37 cellular contexts compared by ENCODE assay signal in genomic region chrX:86210772-86211171, GRCh38.
"Had no signal": no experiment of that assay in that cellular context is flagged by ENCODE, and none has a peak within 500 bp of the region (broad histone marks: within the 10 kb centered on the region; RNA-seq: fewer than 3 reads in every experiment).

No MANE protein-coding gene starts in this region.

- H3K9me3 ChIP-seq: adrenal gland had no signal

- H3K27ac ChIP-seq: adrenal gland, cardiac muscle cell, VCaP had no signal

- FAIRE-seq: bronchial epithelial cell, TTC549 had no signal

- H3K36me3 Mint-ChIP-seq: activated CD4-positive, alpha-beta memory T cell treated with anti-CD3 and anti-CD28 coated beads for 36 hours; activated naive CD4-positive, alpha-beta T cell treated with anti-CD3 and anti-CD28 coated beads, Interleukin-2, amount 50 U/mL, for 72 hours; activated naive CD8-positive, alpha-beta T cell treated with anti-CD3 and anti-CD28 coated beads for 36 hours; brain had no signal

- DNase-seq: activated B cell treated with CpG ODN at 0.5 μM for 24 hours; activated CD4-positive, alpha-beta memory T cell treated with anti-CD3 and anti-CD28 coated beads for 36 hours; activated CD4-positive, alpha-beta T cell treated with anti-CD3 and anti-CD28 coated beads for 4 hours; activated CD4-positive, alpha-beta T cell treated with anti-CD3 and anti-CD28 coated beads, Interleukin-2, amount 10 ng/mL, durations not matched to agents 24 days and 14 days; activated CD4-positive, alpha-beta T cell treated with anti-CD3 and anti-CD28 coated beads, Interleukin-2, amount 50 U/mL, for 1 hour; activated CD4-positive, alpha-beta T cell treated with anti-CD3 and anti-CD28 coated beads, Interleukin-2, amount 50 U/mL, for 4 hours; activated CD4-positive, CD25-positive, alpha-beta regulatory T cell treated with anti-CD3 and anti-CD28 coated beads, Interleukin-2, amount 50 U/mL, for 72 hours; activated CD8-positive, alpha-beta memory T cell treated with anti-CD3 and anti-CD28 coated beads, Interleukin-2, amount 50 U/mL, for 4 hours; activated CD8-positive, alpha-beta T cell treated with anti-CD3 and anti-CD28 coated beads for 36 hours; activated effector memory CD4-positive, alpha-beta T cell treated with anti-CD3 and anti-CD28 coated beads, Interleukin-2, amount 50 U/mL, for 16 hours; activated gamma-delta T cell treated with Interleukin-2 at 50 U/mL for 16 hours; activated naive CD4-positive, alpha-beta T cell; activated naive CD4-positive, alpha-beta T cell treated with anti-CD3 and anti-CD28 coated beads for 36 hours; activated naive CD4-positive, alpha-beta T cell treated with anti-CD3 and anti-CD28 coated beads, Interleukin-2, amount 50 U/mL, for 16 hours; activated naive CD8-positive, alpha-beta T cell treated with anti-CD3 and anti-CD28 coated beads for 36 hours; activated T-cell treated with anti-CD3 and anti-CD28 coated beads for 4 hours; activated T-cell treated with anti-CD3 and anti-CD28 coated beads, Interleukin-2, amount 50 U/mL, for 1 hour; activated T-cell treated with anti-CD3 and anti-CD28 coated beads, Interleukin-2, amount 50 U/mL, for 4 hours; activated T-cell treated with anti-CD3 and anti-CD28 coated beads, Interleukin-2, amount 50 U/mL, for 72 hours; adrenal gland; amniotic stem cell; aorta; caudate nucleus; cerebellar nuclear complex; T-helper 2 cell; T-helper 9 cell had no signal

- H3K27ac Mint-ChIP-seq: activated B cell treated with CpG ODN at 0.5 μM for 24 hours; activated CD4-positive, alpha-beta memory T cell treated with anti-CD3 and anti-CD28 coated beads for 36 hours; activated CD4-positive, alpha-beta T cell treated with anti-CD3 and anti-CD28 coated beads, Interleukin-2, amount 10 ng/mL, durations not matched to agents 24 days and 14 days; activated CD8-positive, alpha-beta T cell treated with anti-CD3 and anti-CD28 coated beads for 36 hours; activated naive CD4-positive, alpha-beta T cell treated with anti-CD3 and anti-CD28 coated beads for 36 hours; activated naive CD4-positive, alpha-beta T cell treated with anti-CD3 and anti-CD28 coated beads, Interleukin-2, amount 50 U/mL, for 72 hours; activated naive CD8-positive, alpha-beta T cell treated with anti-CD3 and anti-CD28 coated beads for 36 hours; activated T-cell treated with anti-CD3 and anti-CD28 coated beads, Interleukin-2, amount 50 U/mL, for 72 hours; activated T-helper 1 cell treated with anti-CD3 and anti-CD28 coated beads, Interleukin-12 subunit alpha, Interleukin-12 subunit beta, Interleukin-2, Interleukin-4 antibody, amounts not matched to agents 30 ng/mL and 10 ng/mL and 1 ng/mL, durations not matched to agents 14 hours and 24 hours and 36 hours; activated T-helper 17 cell treated with anti-CD3 and anti-CD28 coated beads, Interleukin-2, amount 50 U/mL, for 72 hours; brain; T-helper 1 cell treated with Interleukin-12 subunit alpha and Interleukin-12 subunit beta and Interleukin-4 antibody, amounts not matched to agents 30 μg/mL and 1 μg/mL, for 36 hours; T-helper 2 cell treated with Interferon-gamma antibody and Interleukin-4, amounts not matched to agents 5 μg/mL and 100 μg/mL, for 36 hours had no signal

- H3K9me3 Mint-ChIP-seq: activated B cell treated with CpG ODN at 0.5 μM for 24 hours; activated CD4-positive, alpha-beta memory T cell treated with anti-CD3 and anti-CD28 coated beads for 36 hours; activated CD4-positive, alpha-beta T cell treated with anti-CD3 and anti-CD28 coated beads, Interleukin-2, amount 10 ng/mL, durations not matched to agents 24 days and 14 days; activated CD8-positive, alpha-beta T cell treated with anti-CD3 and anti-CD28 coated beads for 36 hours; activated naive CD4-positive, alpha-beta T cell treated with anti-CD3 and anti-CD28 coated beads for 36 hours; activated naive CD4-positive, alpha-beta T cell treated with anti-CD3 and anti-CD28 coated beads, Interleukin-2, amount 50 U/mL, for 72 hours; activated naive CD8-positive, alpha-beta T cell treated with anti-CD3 and anti-CD28 coated beads for 36 hours; activated T-cell treated with anti-CD3 and anti-CD28 coated beads, Interleukin-2, amount 50 U/mL, for 4 hours; activated T-helper 1 cell treated with anti-CD3 and anti-CD28 coated beads, Interleukin-12 subunit alpha, Interleukin-12 subunit beta, Interleukin-2, Interleukin-4 antibody, amounts not matched to agents 30 ng/mL and 10 ng/mL and 1 ng/mL, durations not matched to agents 14 hours and 24 hours and 36 hours; activated T-helper 17 cell treated with anti-CD3 and anti-CD28 coated beads, Interleukin-2, amount 50 U/mL, for 72 hours; central memory CD8-positive, alpha-beta T cell; T-helper 1 cell treated with Interleukin-12 subunit alpha and Interleukin-12 subunit beta and Interleukin-4 antibody, amounts not matched to agents 30 μg/mL and 1 μg/mL, for 36 hours; T-helper 2 cell treated with Interferon-gamma antibody and Interleukin-4, amounts not matched to agents 5 μg/mL and 100 μg/mL, for 36 hours had no signal

- H3K27me3 ChIP-seq: cardiac muscle cell had no signal

- H3K4me3 Mint-ChIP-seq: activated B cell treated with CpG ODN at 0.5 μM for 24 hours; activated CD4-positive, alpha-beta memory T cell treated with anti-CD3 and anti-CD28 coated beads for 36 hours; activated CD4-positive, alpha-beta T cell treated with anti-CD3 and anti-CD28 coated beads, Interleukin-2, amount 10 ng/mL, durations not matched to agents 24 days and 14 days; activated CD8-positive, alpha-beta T cell treated with anti-CD3 and anti-CD28 coated beads for 36 hours; activated naive CD4-positive, alpha-beta T cell treated with anti-CD3 and anti-CD28 coated beads for 36 hours; activated naive CD8-positive, alpha-beta T cell treated with anti-CD3 and anti-CD28 coated beads for 36 hours; activated T-cell treated with anti-CD3 and anti-CD28 coated beads, Interleukin-2, amount 50 U/mL, for 4 hours; activated T-cell treated with anti-CD3 and anti-CD28 coated beads, Interleukin-2, amount 50 U/mL, for 72 hours; activated T-helper 1 cell treated with anti-CD3 and anti-CD28 coated beads, Interleukin-12 subunit alpha, Interleukin-12 subunit beta, Interleukin-2, Interleukin-4 antibody, amounts not matched to agents 30 ng/mL and 10 ng/mL and 1 ng/mL, durations not matched to agents 14 hours and 24 hours and 36 hours; activated T-helper 17 cell treated with anti-CD3 and anti-CD28 coated beads, Interleukin-2, amount 50 U/mL, for 72 hours; brain; central memory CD8-positive, alpha-beta T cell; T-helper 1 cell treated with Interleukin-12 subunit alpha and Interleukin-12 subunit beta and Interleukin-4 antibody, amounts not matched to agents 30 μg/mL and 1 μg/mL, for 36 hours; T-helper 2 cell treated with Interferon-gamma antibody and Interleukin-4, amounts not matched to agents 5 μg/mL and 100 μg/mL, for 36 hours had no signal

- H3K4me3 ChIP-seq: adrenal gland, cardiac muscle cell had no signal

- H3K27me3 Mint-ChIP-seq: activated B cell treated with CpG ODN at 0.5 μM for 24 hours; activated CD4-positive, alpha-beta memory T cell treated with anti-CD3 and anti-CD28 coated beads for 36 hours; activated CD4-positive, alpha-beta T cell treated with anti-CD3 and anti-CD28 coated beads, Interleukin-2, amount 10 ng/mL, durations not matched to agents 24 days and 14 days; activated CD8-positive, alpha-beta T cell treated with anti-CD3 and anti-CD28 coated beads for 36 hours; activated naive CD8-positive, alpha-beta T cell treated with anti-CD3 and anti-CD28 coated beads for 36 hours; activated T-helper 17 cell treated with anti-CD3 and anti-CD28 coated beads, Interleukin-2, amount 50 U/mL, for 72 hours; central memory CD8-positive, alpha-beta T cell had no signal

- H3K4me1 Mint-ChIP-seq: activated B cell treated with CpG ODN at 0.5 μM for 24 hours; activated CD4-positive, alpha-beta T cell treated with anti-CD3 and anti-CD28 coated beads, Interleukin-2, amount 10 ng/mL, durations not matched to agents 24 days and 14 days; activated naive CD8-positive, alpha-beta T cell treated with anti-CD3 and anti-CD28 coated beads for 36 hours; activated T-helper 17 cell treated with anti-CD3 and anti-CD28 coated beads, Interleukin-2, amount 50 U/mL, for 72 hours; brain; central memory CD8-positive, alpha-beta T cell had no signal

- H3K4me1 ChIP-seq: adrenal gland had no signal

- H3K36me3 ChIP-seq: adrenal gland, cardiac muscle cell had no signal
